14 cellular contexts compared by ENCODE assay signal in the genomic region with DNA sequence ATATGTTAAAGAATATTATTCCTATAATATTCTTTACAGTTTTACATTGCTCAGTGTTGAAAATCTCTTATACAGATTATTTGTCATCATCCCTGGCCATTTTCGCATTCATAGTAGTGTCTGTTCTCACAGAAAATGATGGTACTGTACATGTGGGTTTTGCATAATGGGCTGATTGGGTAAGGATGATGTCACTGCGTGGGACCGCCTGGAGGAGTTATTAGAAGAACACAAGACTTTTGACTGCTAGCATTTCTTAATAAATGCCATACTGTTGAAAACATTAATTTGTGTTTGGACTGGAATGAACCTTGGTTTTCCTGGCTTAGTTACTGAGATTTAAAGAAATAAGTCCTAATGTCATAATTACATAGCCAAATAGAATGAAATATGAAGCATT. TPM values are rescaled to one million over a fixed set of nuclear protein-coding genes. Genes with fewer than 3 reads are reported as not detected.
A peak's percentile ranks its signal among the peaks of the same experiment; 100 is the strongest.
DNase-seq lines count a peak whose midpoint lies in the region; ATAC-seq and TF ChIP-seq lines count a peak whose summit lies in the region.
"Had no signal": no experiment of that assay in that cellular context is flagged by ENCODE, and none has a peak within 500 bp of the region (broad histone marks: within the 10 kb centered on the region; RNA-seq: fewer than 3 reads in every experiment).

No MANE protein-coding gene starts in this region.

- in situ Hi-C loops in GM23248 (cut with MboI), result no loop called here
- in situ Hi-C loops in brain microvascular endothelial cell (cut with HindIII; ENCODE audit: low pct_ligation_motif_present, low sequenced_read_pairs), result no loop called here

- TF ChIP-seq CTCF in brain microvascular endothelial cell (IDR thresholded peaks at IDR 0.05; ENCODE audit: low read depth, low read length, missing control alignments), result no peak
- no peak for TF ChIP-seq CTCF in left ventricle myocardium inferior (IDR thresholded peaks at IDR 0.05; ENCODE audit: borderline replicate concordance)

- H3K9me3 ChIP-seq in GM23248 (ENCODE audit: low read depth) (no peaks in the 10 kb centered on the region), left ventricle myocardium inferior (replicated peaks) (no peaks in the 10 kb centered on the region)
- H3K9me3 ChIP-seq: spleen had no signal

- H3K27ac ChIP-seq in GM23248 (peak overlapping the region; percentile 92), brain microvascular endothelial cell (peak overlapping the region; percentile 65), left ventricle myocardium inferior (replicated peaks) (peak overlapping the region; percentile 41), substantia nigra (ENCODE audit: low read depth, low read length, poor library complexity, severe bottlenecking) (peak overlapping the region; percentile 1)
- H3K27ac ChIP-seq: RWPE1 had no signal

- 0 to 2% methylated on average over 3 of the region's 3 CpGs for WGBS in GM23248 (ENCODE audit: low coverage in 1 of 2, low lambda C conversion rate in 2 of 2, missing lambda C conversion rate in 2 of 2), 2 experiments

- peaks cover 54% of the 10 kb centered on the region for H3F3A ChIP-seq in GM23248 (ENCODE audit: insufficient read depth)

- no peaks in the 10 kb centered on the region for H4K20me1 ChIP-seq in GM23248 (ENCODE audit: insufficient read depth)

- H3K4me1 ChIP-seq in GM23248 (ENCODE audit: insufficient read depth) (peaks cover 50% of the 10 kb centered on the region), left ventricle myocardium inferior (peaks cover 48% of the 10 kb centered on the region)

- ATAC-seq in GM18498 (IDR thresholded peaks at IDR 0.05; ENCODE audit: unreplicated experiment) (no peak), HG03045 (IDR thresholded peaks at IDR 0.05; ENCODE audit: unreplicated experiment) (no peak)
- ATAC-seq: activated naive CD8-positive, alpha-beta T cell treated with anti-CD3 and anti-CD28 coated beads, Interleukin-2, amount 50 U/mL, for 24 hours had no signal

- peak overlapping the region; percentile 74 for H3K9ac ChIP-seq in GM23248

- no peaks in the 10 kb centered on the region for H3K9me2 ChIP-seq in GM23248 (ENCODE audit: insufficient read depth)

- no peak overlapping the region for H2AFZ ChIP-seq in GM23248

- H3K4me3 ChIP-seq in GM23248 (peak overlapping the region; percentile 26), brain microvascular endothelial cell (ENCODE audit: low read depth, low read length) (no peak overlapping the region), left ventricle myocardium inferior (no peak overlapping the region)
- H3K4me3 ChIP-seq: spleen had no signal

- DNase-seq in GM23248 (peak; percentile 97), brain microvascular endothelial cell (peak; percentile 79), left ventricle myocardium inferior (peak; percentile 30), substantia nigra (lab: John Stamatoyannopoulos, UW) (peak in 16 of 49 donors; percentile 3 to 51 (median 12)), KG1 (lab: John Stamatoyannopoulos, UW) (no peak), NCI-H524 (lab: John Stamatoyannopoulos, UW) (no peak)
- DNase-seq: activated naive CD8-positive, alpha-beta T cell treated with anti-CD3 and anti-CD28 coated beads, Interleukin-2, amount 50 U/mL, for 24 hours; DND-41; mesendoderm; NCI-H2081 treated with DMSO at 0.1 percent for 48 hours; spleen had no signal

- intact Hi-C loops in left ventricle myocardium inferior (cut with micrococcal nuclease), result no loop called here

- peaks cover 1% of the 10 kb centered on the region; the same call in 1 of the 2 replicates for H3K36me3 ChIP-seq in GM23248 (ENCODE audit: low read depth)
- no peaks in the 10 kb centered on the region for H3K36me3 ChIP-seq in brain microvascular endothelial cell (replicated peaks)
- H3K36me3 ChIP-seq in left ventricle myocardium inferior, result peaks cover 2% of the 10 kb centered on the region

- H3K79me2 ChIP-seq in GM23248 (ENCODE audit: insufficient read depth), result peaks cover 90% of the 10 kb centered on the region

- peak overlapping the region; percentile 68 for H3K4me2 ChIP-seq in GM23248 (ENCODE audit: unreplicated experiment)

- H3K27me3 ChIP-seq in GM23248 (replicated peaks; ENCODE audit: insufficient read depth) (no peaks in the 10 kb centered on the region), brain microvascular endothelial cell (replicated peaks) (no peaks in the 10 kb centered on the region), left ventricle myocardium inferior (ENCODE audit: low read depth) (no peaks in the 10 kb centered on the region)
- H3K27me3 ChIP-seq: spleen had no signal

RNA-seq across cellular contexts. Expression of gene LRCH3, which starts 20.3 kb away (rescaled TPM):
- total RNA-seq in GM23248 (2014; rRNA removed; shearing (Covaris generic)), result 20.9 and 28.7 TPM in 2 replicates
- 20.2 and 24.1 TPM in 2 replicates for polyA plus RNA-seq in GM23248 (2016; fragmentation: Nextera tagmentation; extraction: Ambion mirVana)
- 25.8 TPM for total RNA-seq in left ventricle myocardium inferior

Comparison
In these comparisons a context has a peak if more than half of its experiments do, and no peak if none do; other contexts are left out.
1. DNase-seq: peak in GM23248 (single experiment), brain microvascular endothelial cell (single experiment) and left ventricle myocardium inferior (single experiment); none in KG1 (single experiment) and NCI-H524 (0 of 2).
2. H3K27ac ChIP-seq: peak in every context shown above with its lines; median percentile 92 in GM23248; 65 in brain microvascular endothelial cell; 41 in left ventricle myocardium inferior; 1 in substantia nigra.